ENCODE assay signal across 22 cellular contexts in the genomic region with DNA sequence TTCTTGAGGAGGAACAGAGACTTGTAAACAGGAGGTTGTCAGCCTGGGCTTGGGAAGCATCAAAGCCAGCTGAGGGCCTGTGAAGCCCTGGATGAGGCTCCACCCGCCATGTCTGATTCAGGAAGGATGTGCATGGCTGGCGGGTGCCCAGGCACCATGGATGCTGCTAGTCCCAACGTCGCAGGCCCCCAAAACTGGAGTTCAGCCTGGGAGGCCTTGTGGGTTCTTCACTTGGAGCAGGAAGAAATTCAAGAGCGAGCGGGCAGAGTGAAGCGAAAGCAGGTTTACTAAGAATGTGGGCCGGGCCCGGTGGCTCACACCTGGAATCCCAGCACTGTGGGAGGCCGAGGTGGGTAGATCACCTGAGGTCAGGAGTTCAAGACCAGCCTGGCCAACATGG. TPM values are rescaled to one million over a fixed set of nuclear protein-coding genes. Genes with fewer than 3 reads are reported as not detected.
"Had no signal": no experiment of that assay in that cellular context is flagged by ENCODE, and none has a peak within 500 bp of the region (broad histone marks: within the 10 kb centered on the region; RNA-seq: fewer than 3 reads in every experiment).

No MANE protein-coding gene starts in this region.

- H3K36me3 Mint-ChIP-seq: T-cell had no signal

- H3K9me3 ChIP-seq: thyroid gland, upper lobe of right lung had no signal

- H3K4me1 ChIP-seq: thyroid gland had no signal

- DNase-seq: activated CD4-positive, alpha-beta memory T cell treated with anti-CD3 and anti-CD28 coated beads, Interleukin-2, amount 10 ng/mL, durations not matched to agents 7 days and 5 days; activated CD4-positive, alpha-beta T cell treated with anti-CD3 and anti-CD28 coated beads, Interleukin-2, amount 10 ng/mL, durations not matched to agents 24 days and 14 days; activated gamma-delta T cell; brain microvascular endothelial cell; caudate nucleus; effector CD8-positive, alpha-beta T cell; glutamatergic neuron; hippocampal formation; left ventricle myocardium superior; retina; stimulated activated CD4-positive, alpha-beta T cell treated with anti-CD3 and anti-CD28 coated beads, Interleukin-4, amount 100 ng/mL, for 4 hours; stimulated activated naive CD8-positive, alpha-beta T cell treated with anti-CD3 and anti-CD28 coated beads, Interleukin-15, Interleukin-2, amounts not matched to agents 100 U/mL and 50 U/mL, for 24 hours; substantia nigra; T-cell; thyroid gland; upper lobe of right lung had no signal

- H3K36me3 ChIP-seq: brain microvascular endothelial cell, thyroid gland, upper lobe of right lung had no signal

- H3K27ac Mint-ChIP-seq: activated CD4-positive, alpha-beta memory T cell treated with anti-CD3 and anti-CD28 coated beads, Interleukin-2, amount 10 ng/mL, durations not matched to agents 7 days and 5 days; activated CD4-positive, alpha-beta T cell treated with anti-CD3 and anti-CD28 coated beads, Interleukin-2, amount 10 ng/mL, durations not matched to agents 24 days and 14 days; activated naive CD4-positive, alpha-beta T cell treated with anti-CD3 and anti-CD28 coated beads, Interleukin-2, amount 50 U/mL, for 72 hours; activated T-helper 1 cell treated with anti-CD3 and anti-CD28 coated beads, Interleukin-12 subunit alpha, Interleukin-12 subunit beta, Interleukin-2, Interleukin-4 antibody, amounts not matched to agents 30 ng/mL and 10 ng/mL and 1 ng/mL, durations not matched to agents 14 hours and 24 hours and 36 hours; progenitor cell of endocrine pancreas; T-cell; T-helper 2 cell treated with Interferon-gamma antibody and Interleukin-4, amounts not matched to agents 5 μg/mL and 100 μg/mL, for 36 hours had no signal

- H3K4me3 Mint-ChIP-seq: activated CD4-positive, alpha-beta memory T cell treated with anti-CD3 and anti-CD28 coated beads, Interleukin-2, amount 10 ng/mL, durations not matched to agents 7 days and 5 days; activated CD4-positive, alpha-beta T cell treated with anti-CD3 and anti-CD28 coated beads, Interleukin-2, amount 10 ng/mL, durations not matched to agents 24 days and 14 days; activated T-helper 1 cell treated with anti-CD3 and anti-CD28 coated beads, Interleukin-12 subunit alpha, Interleukin-12 subunit beta, Interleukin-2, Interleukin-4 antibody, amounts not matched to agents 30 ng/mL and 10 ng/mL and 1 ng/mL, durations not matched to agents 14 hours and 24 hours and 36 hours; T-cell; T-helper 2 cell treated with Interferon-gamma antibody and Interleukin-4, amounts not matched to agents 5 μg/mL and 100 μg/mL, for 36 hours had no signal

- H3K4me3 ChIP-seq: thyroid gland, upper lobe of right lung had no signal

- H3K4me1 Mint-ChIP-seq: activated CD4-positive, alpha-beta memory T cell treated with anti-CD3 and anti-CD28 coated beads, Interleukin-2, amount 10 ng/mL, durations not matched to agents 7 days and 5 days; activated CD4-positive, alpha-beta T cell treated with anti-CD3 and anti-CD28 coated beads, Interleukin-2, amount 10 ng/mL, durations not matched to agents 24 days and 14 days; T-cell had no signal

- H3K27me3 ChIP-seq: brain microvascular endothelial cell, thyroid gland, upper lobe of right lung had no signal

- H3K27ac ChIP-seq: brain microvascular endothelial cell, thyroid gland, upper lobe of right lung, VCaP had no signal

- H3K27me3 Mint-ChIP-seq: activated CD4-positive, alpha-beta T cell treated with anti-CD3 and anti-CD28 coated beads, Interleukin-2, amount 10 ng/mL, durations not matched to agents 24 days and 14 days had no signal

- ATAC-seq: activated CD4-positive, CD25-positive, alpha-beta regulatory T cell treated with anti-CD3 and anti-CD28 coated beads, Interleukin-2, amount 50 U/mL, for 24 hours; activated naive CD4-positive, alpha-beta T cell treated with anti-CD3 and anti-CD28 coated beads, Interleukin-2, amount 50 U/mL, for 72 hours; stimulated activated naive CD8-positive, alpha-beta T cell treated with anti-CD3 and anti-CD28 coated beads, Interleukin-15, Interleukin-2, amounts not matched to agents 100 U/mL and 50 U/mL, for 24 hours; T-cell; upper lobe of right lung had no signal

RNA-seq across cellular contexts. Expression of a gene that starts 12.1 kb away (rescaled TPM):
- total RNA-seq: activated CD4-positive, alpha-beta memory T cell treated with anti-CD3 and anti-CD28 coated beads, Interleukin-2, amount 10 ng/mL, durations not matched to agents 7 days and 5 days had no signal
